In genomic region chr17:31251618-31252328, GRCh38 we compare ENCODE assay signal across 15 cellular contexts. TPM values are rescaled to one million over a fixed set of nuclear protein-coding genes. Genes with fewer than 3 reads are reported as not detected.
A peak's percentile ranks its signal among the peaks of the same experiment; 100 is the strongest.
DNase-seq lines count a peak whose midpoint lies in the region; ATAC-seq and TF ChIP-seq lines count a peak whose summit lies in the region.
"Had no signal": no experiment of that assay in that cellular context is flagged by ENCODE, and none has a peak within 500 bp of the region (broad histone marks: within the 10 kb centered on the region; RNA-seq: fewer than 3 reads in every experiment).

No MANE protein-coding gene starts in this region.

- no peak for TF ChIP-seq CTCF in GM06990 (IDR thresholded peaks at IDR 0.05; ENCODE audit: insufficient read depth, low read length, poor library complexity, severe bottlenecking)
- no peak for TF ChIP-seq CTCF in osteoblast (IDR thresholded peaks at IDR 0.05; ENCODE audit: extremely low read depth, low read depth, low read length)
- TF ChIP-seq CTCF in upper lobe of right lung (IDR thresholded peaks at IDR 0.05), result no peak

- H3K4me3 ChIP-seq in GM06990 (replicated peaks; ENCODE audit: low read depth, low read length) (no peak overlapping the region), osteoblast (ENCODE audit: insufficient read depth, low read length) (no peak overlapping the region), upper lobe of right lung (no peak overlapping the region)

- H3K27ac ChIP-seq in osteoblast (ENCODE audit: low read depth, low read length) (peak overlapping the region; percentile 68), upper lobe of right lung (no peak overlapping the region)

- no peaks in the 10 kb centered on the region for H3K27me3 ChIP-seq in GM06990 (replicated peaks; ENCODE audit: control insufficient read depth, insufficient read depth, low read length)
- no peaks in the 10 kb centered on the region for H3K27me3 ChIP-seq in osteoblast (ENCODE audit: insufficient read depth, low read length)
- no peaks in the 10 kb centered on the region for H3K27me3 ChIP-seq in upper lobe of right lung

- H3K4me1 ChIP-seq in osteoblast (ENCODE audit: insufficient read depth, low read length) (peaks cover 36% of the 10 kb centered on the region), upper lobe of right lung (no peaks in the 10 kb centered on the region)
- H3K4me1 ChIP-seq: Caco-2 had no signal

- peak; percentile 16 for DNase-seq in GM06990 (ENCODE audit: extremely low read depth, insufficient read length)
- peak; percentile 39 for DNase-seq in HuH-7 (ENCODE audit: low spot score)
- peak; percentile 18 for DNase-seq in amniotic epithelial cell (ENCODE audit: low read depth)
- no peak for DNase-seq in osteoblast (ENCODE audit: insufficient read length, low spot score, missing footprints)
- no peak for DNase-seq in posterior cingulate gyrus
- no peak for DNase-seq in upper lobe of right lung
- DNase-seq: AML-193, Caco-2, GOT3, NCI-H1436 treated with DMSO at 0.1 percent for 48 hours, NCI-H2081, NCI-H510A treated with DMSO at 0.1 percent for 48 hours had no signal

- intact Hi-C loops in posterior cingulate gyrus (cut with DNase I), result no loop called here
- intact Hi-C loops in upper lobe of right lung (cut with DNase I), result no loop called here

- H3K9me3 ChIP-seq in osteoblast (ENCODE audit: low read depth, low read length) (no peaks in the 10 kb centered on the region), upper lobe of right lung (no peaks in the 10 kb centered on the region)
- H3K9me3 ChIP-seq: Caco-2 had no signal

- peak overlapping the region; percentile 11 for H3K4me2 ChIP-seq in osteoblast (ENCODE audit: insufficient read depth, low read length)

- H3K36me3 ChIP-seq in GM06990 (ENCODE audit: control insufficient read depth, insufficient read depth, low read length) (no peaks in the 10 kb centered on the region), osteoblast (ENCODE audit: insufficient read depth, low read length) (peaks cover 6% of the 10 kb centered on the region), upper lobe of right lung (peaks cover 16% of the 10 kb centered on the region)

- ATAC-seq in GM21786 (IDR thresholded peaks at IDR 0.05; ENCODE audit: unreplicated experiment) (no peak), GM21717 (IDR thresholded peaks at IDR 0.05; ENCODE audit: unreplicated experiment) (no peak), upper lobe of right lung (no peak)

- no peaks in the 10 kb centered on the region for H3K79me2 ChIP-seq in osteoblast (ENCODE audit: insufficient read depth, low read length)

- H4K20me1 ChIP-seq in osteoblast (ENCODE audit: insufficient read depth, low read length), result no peaks in the 10 kb centered on the region

- no peak overlapping the region for H2AFZ ChIP-seq in osteoblast (ENCODE audit: low read length)

RNA-seq across cellular contexts. Expression of gene OMG, which starts 45.3 kb away (rescaled TPM):
- total RNA-seq in osteoblast, result 0.72 and 0.88 TPM in 2 replicates
- 10.3 TPM for total RNA-seq in upper lobe of right lung
- total RNA-seq: A673, Caco-2 had no signal

Comparison
In these comparisons a context has a peak if more than half of its experiments do, and no peak if none do; other contexts are left out.
1. DNase-seq: peak in GM06990 (single experiment), HuH-7 (single experiment) and amniotic epithelial cell (single experiment); none in osteoblast (single experiment), posterior cingulate gyrus (0 of 10) and upper lobe of right lung (single experiment).